ENCODE assay signal across 7 cellular contexts in genomic region chr11:102439063-102439363, GRCh38. TPM values are rescaled to one million over a fixed set of nuclear protein-coding genes. Genes with fewer than 3 reads are reported as not detected.
DNase-seq lines count a peak whose midpoint lies in the region; ATAC-seq and TF ChIP-seq lines count a peak whose summit lies in the region.
"Not testable (repeated sequence)": the region's sequence is repeated elsewhere in the genome, so short reads cannot be mapped to it uniquely, and the experiment has no call there.

No MANE protein-coding gene starts in this region.

- CTCF ChIA-PET in activated CD8-positive, alpha-beta T cell treated with anti-CD3 and anti-CD28 coated beads for 36 hours (lab: Charles Lee): interaction anchor here (1.7 to 1.9 kb wide), 2 partner anchors 16 to 48 kb away, joined by 8 read pairs; no protein-coding TSS in a partner anchor

- intact Hi-C loops in activated CD8-positive, alpha-beta T cell treated with anti-CD3 and anti-CD28 coated beads for 36 hours (cut with micrococcal nuclease): not testable (repeated sequence)

- H3K79me2 ChIP-seq in GM23338 (replicated peaks; ENCODE audit: insufficient read depth): peaks cover 52% of the 10 kb centered on the region
- peaks cover 87% of the 10 kb centered on the region for H3K79me2 ChIP-seq in hepatocyte

- not testable (repeated sequence) for H3K36me3 ChIP-seq in GM23338 (ENCODE audit: insufficient read depth); hepatocyte (replicated peaks; ENCODE audit: insufficient read depth, low read depth)

- H3K9me3 ChIP-seq in hepatocyte (ENCODE audit: low read depth): not testable (repeated sequence)

- POLR2A ChIA-PET in activated CD8-positive, alpha-beta T cell treated with anti-CD3 and anti-CD28 coated beads for 36 hours (lab: Charles Lee): interaction anchor here (1.0 kb wide), 1 partner anchor 62 kb away, joined by 3 read pairs; no protein-coding TSS in a partner anchor
- POLR2A ChIA-PET in activated naive CD8-positive, alpha-beta T cell treated with anti-CD3 and anti-CD28 coated beads, Interleukin-2, amount 10 ng/mL, durations not matched to agents 7 days and 5 days (lab: Charles Lee): not testable (repeated sequence)

- not testable (repeated sequence) for H3K4me3 Mint-ChIP-seq in GM23338; stimulated activated effector memory CD8-positive, alpha-beta T cell treated with anti-CD3 and anti-CD28 coated beads, Interleukin-12 subunit alpha, Interleukin-12 subunit beta, amount 100 ng/mL, for 72 hours
- H3K4me3 Mint-ChIP-seq in T-helper 2 cell treated with Interferon-gamma antibody and Interleukin-4, amounts not matched to agents 5 μg/mL and 100 μg/mL, for 36 hours: peak overlapping the region; percentile 61
- H3K4me3 Mint-ChIP-seq in activated CD8-positive, alpha-beta T cell treated with anti-CD3 and anti-CD28 coated beads for 36 hours: peak overlapping the region; percentile 52
- H3K4me3 Mint-ChIP-seq in activated T-helper 17 cell treated with anti-CD3 and anti-CD28 coated beads, Interleukin-2, amount 50 U/mL, for 72 hours: peak overlapping the region; percentile 61
- peak overlapping the region; percentile 51 for H3K4me3 Mint-ChIP-seq in activated naive CD8-positive, alpha-beta T cell treated with anti-CD3 and anti-CD28 coated beads, Interleukin-2, amount 10 ng/mL, durations not matched to agents 7 days and 5 days

- H3K27ac ChIP-seq in GM23338 (ENCODE audit: low read depth) (peak overlapping the region; percentile 14; the same call in 1 of the 2 replicates), hepatocyte (peak overlapping the region; percentile 24)

- H3K27me3 Mint-ChIP-seq in GM23338 (ENCODE audit: insufficient read depth, low read depth, poor library complexity); T-helper 2 cell treated with Interferon-gamma antibody and Interleukin-4, amounts not matched to agents 5 μg/mL and 100 μg/mL, for 36 hours (ENCODE audit: low read depth); activated CD8-positive, alpha-beta T cell treated with anti-CD3 and anti-CD28 coated beads for 36 hours; activated T-helper 17 cell treated with anti-CD3 and anti-CD28 coated beads, Interleukin-2, amount 50 U/mL, for 72 hours; activated naive CD8-positive, alpha-beta T cell treated with anti-CD3 and anti-CD28 coated beads, Interleukin-2, amount 10 ng/mL, durations not matched to agents 7 days and 5 days: not testable (repeated sequence)

- H3K27me3 ChIP-seq in GM23338 (ENCODE audit: insufficient read depth); hepatocyte: not testable (repeated sequence)

- H3K9me3 Mint-ChIP-seq in GM23338: peaks cover 31% of the 10 kb centered on the region
- peaks cover 24% of the 10 kb centered on the region for H3K9me3 Mint-ChIP-seq in T-helper 2 cell treated with Interferon-gamma antibody and Interleukin-4, amounts not matched to agents 5 μg/mL and 100 μg/mL, for 36 hours
- H3K9me3 Mint-ChIP-seq in activated CD8-positive, alpha-beta T cell treated with anti-CD3 and anti-CD28 coated beads for 36 hours: peaks cover 12% of the 10 kb centered on the region
- H3K9me3 Mint-ChIP-seq in activated T-helper 17 cell treated with anti-CD3 and anti-CD28 coated beads, Interleukin-2, amount 50 U/mL, for 72 hours; activated naive CD8-positive, alpha-beta T cell treated with anti-CD3 and anti-CD28 coated beads, Interleukin-2, amount 10 ng/mL, durations not matched to agents 7 days and 5 days; stimulated activated effector memory CD8-positive, alpha-beta T cell treated with anti-CD3 and anti-CD28 coated beads, Interleukin-12 subunit alpha, Interleukin-12 subunit beta, amount 100 ng/mL, for 72 hours: not testable (repeated sequence)

- WGBS in hepatocyte (ENCODE audit: low lambda C conversion rate, missing lambda C conversion rate): 38% methylated on average over 4 of the region's 4 CpGs

- peaks cover 22% of the 10 kb centered on the region for H3K4me1 ChIP-seq in GM23338 (ENCODE audit: insufficient read depth)
- H3K4me1 ChIP-seq in hepatocyte (ENCODE audit: insufficient read depth): not testable (repeated sequence)

- not testable (repeated sequence) for H3K4me3 ChIP-seq in GM23338, hepatocyte

- not testable (repeated sequence) for H2AFZ ChIP-seq in GM23338, hepatocyte

- not testable (repeated sequence) for TF ChIP-seq CTCF in GM23338 (conservative IDR thresholded peaks at IDR 0.05; ENCODE audit: low read depth in 2 of 2); activated CD8-positive, alpha-beta T cell treated with anti-CD3 and anti-CD28 coated beads for 36 hours (IDR thresholded peaks at IDR 0.05); hepatocyte (IDR thresholded peaks at IDR 0.05; ENCODE audit: poor library complexity)

- H4K20me1 ChIP-seq in GM23338 (replicated peaks; ENCODE audit: insufficient read depth); hepatocyte (ENCODE audit: insufficient read depth, poor library complexity, severe bottlenecking): not testable (repeated sequence)

- H3K9me2 ChIP-seq in GM23338 (ENCODE audit: insufficient read depth); hepatocyte (replicated peaks; ENCODE audit: insufficient read depth): not testable (repeated sequence)

- H3F3A ChIP-seq in GM23338 (replicated peaks; ENCODE audit: low read depth): not testable (repeated sequence)

- DNase-seq in GM23338 (ENCODE audit: low spot score); T-helper 2 cell treated with Interferon-gamma antibody and Interleukin-4, amounts not matched to agents 5 μg/mL and 100 μg/mL, for 36 hours (ENCODE audit: low spot score); activated CD8-positive, alpha-beta T cell treated with anti-CD3 and anti-CD28 coated beads for 36 hours; activated naive CD8-positive, alpha-beta T cell treated with anti-CD3 and anti-CD28 coated beads, Interleukin-2, amount 10 ng/mL, durations not matched to agents 7 days and 5 days; hepatocyte (ENCODE audit: low spot score); stimulated activated effector memory CD8-positive, alpha-beta T cell treated with anti-CD3 and anti-CD28 coated beads, Interleukin-12 subunit alpha, Interleukin-12 subunit beta, amount 100 ng/mL, for 72 hours (ENCODE audit: low spot score in 2 of 2): not testable (repeated sequence)

- H3K4me1 Mint-ChIP-seq in GM23338: peaks cover 14% of the 10 kb centered on the region; the same call in 2 of the 3 replicates
- peaks cover 63% of the 10 kb centered on the region for H3K4me1 Mint-ChIP-seq in T-helper 2 cell treated with Interferon-gamma antibody and Interleukin-4, amounts not matched to agents 5 μg/mL and 100 μg/mL, for 36 hours (ENCODE audit: low read depth)
- peaks cover 91% of the 10 kb centered on the region for H3K4me1 Mint-ChIP-seq in activated CD8-positive, alpha-beta T cell treated with anti-CD3 and anti-CD28 coated beads for 36 hours (ENCODE audit: low read depth)
- peaks cover 78% of the 10 kb centered on the region for H3K4me1 Mint-ChIP-seq in activated T-helper 17 cell treated with anti-CD3 and anti-CD28 coated beads, Interleukin-2, amount 50 U/mL, for 72 hours
- H3K4me1 Mint-ChIP-seq in activated naive CD8-positive, alpha-beta T cell treated with anti-CD3 and anti-CD28 coated beads, Interleukin-2, amount 10 ng/mL, durations not matched to agents 7 days and 5 days: peaks cover 61% of the 10 kb centered on the region
- peaks cover 70% of the 10 kb centered on the region for H3K4me1 Mint-ChIP-seq in stimulated activated effector memory CD8-positive, alpha-beta T cell treated with anti-CD3 and anti-CD28 coated beads, Interleukin-12 subunit alpha, Interleukin-12 subunit beta, amount 100 ng/mL, for 72 hours

- H3K4me2 ChIP-seq in GM23338 (peak overlapping the region; percentile 60; the same call in 1 of the 2 replicates), hepatocyte (peak overlapping the region; percentile 30)

- H3K27ac Mint-ChIP-seq in GM23338; T-helper 2 cell treated with Interferon-gamma antibody and Interleukin-4, amounts not matched to agents 5 μg/mL and 100 μg/mL, for 36 hours: not testable (repeated sequence)
- H3K27ac Mint-ChIP-seq in activated CD8-positive, alpha-beta T cell treated with anti-CD3 and anti-CD28 coated beads for 36 hours: peak overlapping the region; percentile 70
- peak overlapping the region; percentile 54 for H3K27ac Mint-ChIP-seq in activated T-helper 17 cell treated with anti-CD3 and anti-CD28 coated beads, Interleukin-2, amount 50 U/mL, for 72 hours
- H3K27ac Mint-ChIP-seq in activated naive CD8-positive, alpha-beta T cell treated with anti-CD3 and anti-CD28 coated beads, Interleukin-2, amount 10 ng/mL, durations not matched to agents 7 days and 5 days: peak overlapping the region; percentile 46
- H3K27ac Mint-ChIP-seq in stimulated activated effector memory CD8-positive, alpha-beta T cell treated with anti-CD3 and anti-CD28 coated beads, Interleukin-12 subunit alpha, Interleukin-12 subunit beta, amount 100 ng/mL, for 72 hours: peak overlapping the region; percentile 20

- ATAC-seq in GM23338; activated CD8-positive, alpha-beta T cell treated with anti-CD3 and anti-CD28 coated beads for 36 hours; activated T-helper 17 cell treated with anti-CD3 and anti-CD28 coated beads, Interleukin-2, amount 50 U/mL, for 72 hours (replicated peaks); activated naive CD8-positive, alpha-beta T cell treated with anti-CD3 and anti-CD28 coated beads, Interleukin-2, amount 10 ng/mL, durations not matched to agents 7 days and 5 days (ENCODE audit: low read depth); stimulated activated effector memory CD8-positive, alpha-beta T cell treated with anti-CD3 and anti-CD28 coated beads, Interleukin-12 subunit alpha, Interleukin-12 subunit beta, amount 100 ng/mL, for 72 hours: not testable (repeated sequence)

- H3K36me3 Mint-ChIP-seq in GM23338 (ENCODE audit: low read depth): peaks cover 69% of the 10 kb centered on the region
- peaks cover 83% of the 10 kb centered on the region for H3K36me3 Mint-ChIP-seq in T-helper 2 cell treated with Interferon-gamma antibody and Interleukin-4, amounts not matched to agents 5 μg/mL and 100 μg/mL, for 36 hours (ENCODE audit: low read depth)
- H3K36me3 Mint-ChIP-seq in activated CD8-positive, alpha-beta T cell treated with anti-CD3 and anti-CD28 coated beads for 36 hours (ENCODE audit: low read depth): peaks cover 81% of the 10 kb centered on the region
- H3K36me3 Mint-ChIP-seq in activated T-helper 17 cell treated with anti-CD3 and anti-CD28 coated beads, Interleukin-2, amount 50 U/mL, for 72 hours (ENCODE audit: low read depth): peaks cover 78% of the 10 kb centered on the region
- peaks cover 81% of the 10 kb centered on the region for H3K36me3 Mint-ChIP-seq in activated naive CD8-positive, alpha-beta T cell treated with anti-CD3 and anti-CD28 coated beads, Interleukin-2, amount 10 ng/mL, durations not matched to agents 7 days and 5 days
- H3K36me3 Mint-ChIP-seq in stimulated activated effector memory CD8-positive, alpha-beta T cell treated with anti-CD3 and anti-CD28 coated beads, Interleukin-12 subunit alpha, Interleukin-12 subunit beta, amount 100 ng/mL, for 72 hours: peaks cover 60% of the 10 kb centered on the region

RNA-seq across cellular contexts. Expression of gene TMEM123, which starts 13.6 kb away (rescaled TPM):
- 61.0 and 63.0 TPM in 2 replicates for total RNA-seq in GM23338 (2014; rRNA removed; shearing (Covaris generic))
- polyA plus RNA-seq in GM23338 (2016; fragmentation: Nextera tagmentation; extraction: Ambion mirVana) (37.6 and 44.1 TPM in 2 replicates), hepatocyte (101 and 122 TPM in 2 replicates)
- total RNA-seq in activated CD8-positive, alpha-beta T cell treated with anti-CD3 and anti-CD28 coated beads for 36 hours: 100 to 1,000 TPM; 234 to 235 TPM
- 100 to 1,000 TPM; 140 to 209 TPM for total RNA-seq in activated T-helper 17 cell treated with anti-CD3 and anti-CD28 coated beads, Interleukin-2, amount 50 U/mL, for 72 hours
- total RNA-seq in activated naive CD8-positive, alpha-beta T cell treated with anti-CD3 and anti-CD28 coated beads, Interleukin-2, amount 10 ng/mL, durations not matched to agents 7 days and 5 days: 100 to 1,000 TPM; 490 to 493 TPM
- 179 and 182 TPM in 2 replicates for total RNA-seq in hepatocyte
